8 cellular contexts compared by ENCODE assay signal in the genomic region with DNA sequence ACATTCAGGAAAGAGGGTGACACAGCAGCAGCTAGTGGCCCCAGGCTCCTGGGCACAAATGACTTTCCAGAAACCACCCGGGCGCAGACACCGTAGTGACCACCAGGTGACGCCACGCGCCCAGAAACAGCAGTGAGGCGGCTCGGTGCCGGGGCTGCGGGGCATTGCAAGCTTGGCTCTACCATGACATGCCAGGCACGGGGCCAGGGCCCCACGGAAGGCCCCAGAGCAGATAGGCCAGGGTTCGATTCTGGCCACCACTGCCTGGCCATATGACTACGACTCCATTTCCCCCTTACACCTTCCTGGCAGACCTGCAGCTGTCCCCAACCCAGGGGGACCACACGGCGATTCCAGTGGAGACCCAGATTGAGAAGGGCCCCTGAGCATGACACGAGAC. TPM values are rescaled to one million over a fixed set of nuclear protein-coding genes. Genes with fewer than 3 reads are reported as not detected.
DNase-seq lines count a peak whose midpoint lies in the region; ATAC-seq and TF ChIP-seq lines count a peak whose summit lies in the region.

No MANE protein-coding gene starts in this region.

- no peak overlapping the region for H3K4me3 Mint-ChIP-seq in naive B cell

- H3K4me1 Mint-ChIP-seq in naive B cell = peaks cover 5 to 14% (median 9%) of the 10 kb centered on the region in 3 donors

- ATAC-seq in naive B cell (ENCODE audit: low read depth in 2 of 2) (peak; percentile 93 to 97), GM18511 (IDR thresholded peaks at IDR 0.05; ENCODE audit: unreplicated experiment) (no peak)

- peak overlapping the region in 1 of 6 donors; percentile 63 for H3K27ac Mint-ChIP-seq in naive B cell

- H3K27me3 Mint-ChIP-seq in naive B cell = peaks cover 6 to 21% (median 11%) of the 10 kb centered on the region in 3 donors

- TF ChIP-seq CTCF in epithelial cell of proximal tubule (conservative IDR thresholded peaks at IDR 0.05; ENCODE audit: low read depth, low read length) = peak; percentile 95

- DNase-seq in DMS53 (lab: John Stamatoyannopoulos, UW) (peak; percentile 86), HuH-7.5 (ENCODE audit: low spot score) (peak; percentile 95), OCI-M1 (lab: John Stamatoyannopoulos, UW) (peak; percentile 88), activated T-cell treated with anti-CD3 and anti-CD28 coated beads for 1 hour (ENCODE audit: low read depth) (peak; percentile 84), epithelial cell of proximal tubule (ENCODE audit: low read depth) (no peak), naive B cell (peak; percentile 82)
- peak; percentile 71 to 72 for DNase-seq in stimulated activated CD8-positive, alpha-beta memory T cell treated with anti-CD3 and anti-CD28 coated beads, Interleukin-7, amount 100 ng/mL, for 4 hours (ENCODE audit: low read depth in 2 of 2)

- H3K9me3 Mint-ChIP-seq in naive B cell = peaks cover 0 to 1% (median 0%) of the 10 kb centered on the region in 7 donors

- H3K4me3 ChIP-seq in epithelial cell of proximal tubule (ENCODE audit: low read depth, low read length) = no peak overlapping the region

- no peaks in the 10 kb centered on the region for H3K36me3 Mint-ChIP-seq in naive B cell

RNA-seq across cellular contexts. Expression of a gene that starts 6.7 kb away (rescaled TPM):
- 17.5 and 21.2 TPM in 2 replicates for total RNA-seq in epithelial cell of proximal tubule
- under 1 TPM in 1 of 6 donors, not detected in 5; 0.08 TPM for polyA plus RNA-seq in naive B cell (ENCODE audit: low read depth in 6 of 6)

RNA-seq across cellular contexts. Expression of a gene that starts 12.1 kb away (rescaled TPM):
- total RNA-seq in epithelial cell of proximal tubule = 53.9 and 78.1 TPM in 2 replicates
- polyA plus RNA-seq in naive B cell (ENCODE audit: low read depth in 6 of 6) = 100 to 1,000 TPM in 1 of 6 donors, 10 to 100 TPM in 5; 43.3 to 111 (median 67.2) TPM

RNA-seq across cellular contexts. Expression of a gene that starts 12.3 kb away (rescaled TPM):
- 92.8 and 223 TPM in 2 replicates for total RNA-seq in epithelial cell of proximal tubule
- polyA plus RNA-seq in naive B cell (ENCODE audit: low read depth in 6 of 6) = 100 to 1,000 TPM in 1 of 6 donors, 10 to 100 TPM in 5; 81.3 to 119 (median 84.6) TPM

RNA-seq across cellular contexts. Expression of a gene that starts 12.3 kb away (rescaled TPM):
- total RNA-seq in epithelial cell of proximal tubule = 9.4 and 23.7 TPM in 2 replicates
- 10 to 100 TPM; 39.0 to 57.3 (median 52.7) TPM for polyA plus RNA-seq in naive B cell (ENCODE audit: low read depth in 6 of 6)
